Comparison of ENCODE assay signal across 31 cellular contexts in the genomic region with DNA sequence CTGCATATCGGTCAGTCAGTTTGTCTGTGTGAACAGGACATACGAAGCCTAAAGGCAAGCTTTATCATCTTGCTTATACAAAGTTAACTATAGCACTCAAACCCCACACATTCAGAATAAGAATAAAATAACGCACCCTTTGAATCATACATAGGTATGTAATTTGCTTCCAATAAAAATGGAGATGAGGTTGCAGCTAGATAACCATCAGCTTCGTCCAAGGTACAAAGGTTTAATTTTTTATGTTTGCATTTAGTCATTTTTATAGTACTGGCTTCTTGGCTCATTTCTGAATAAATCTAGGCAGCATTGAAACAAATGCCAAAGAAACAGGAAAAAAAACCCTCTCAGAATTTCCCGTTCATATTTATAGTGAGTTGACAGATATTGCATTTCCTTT.
"Had no signal": no experiment of that assay in that cellular context is flagged by ENCODE, and none has a peak within 500 bp of the region (broad histone marks: within the 10 kb centered on the region; RNA-seq: fewer than 3 reads in every experiment).

No MANE protein-coding gene starts in this region.

- H3K4me3 ChIP-seq: ascending aorta, gastroesophageal sphincter, neural progenitor cell, testis had no signal

- H3K36me3 Mint-ChIP-seq: immature natural killer cell, memory B cell, neural progenitor cell, WTC11 had no signal

- H3K9me3 ChIP-seq: ascending aorta, gastroesophageal sphincter, testis had no signal

- H3K36me3 ChIP-seq: ascending aorta, gastroesophageal sphincter, neural progenitor cell had no signal

- H3K27ac ChIP-seq: ascending aorta, gastroesophageal sphincter, neural progenitor cell, testis had no signal

- ATAC-seq: activated CD8-positive, alpha-beta T cell treated with anti-CD3 and anti-CD28 coated beads for 36 hours; effector memory CD8-positive, alpha-beta T cell; gastroesophageal sphincter; naive thymus-derived CD8-positive, alpha-beta T cell; right cardiac atrium; stimulated activated naive CD8-positive, alpha-beta T cell treated with anti-CD3 and anti-CD28 coated beads, Interleukin-15, Interleukin-2, amounts not matched to agents 100 U/mL and 50 U/mL, for 24 hours; T-helper 17 cell; WTC11 had no signal

- H3K4me2 ChIP-seq: neural progenitor cell had no signal

- FAIRE-seq: kidney, urothelium cell line had no signal

- H3K4me1 Mint-ChIP-seq: memory B cell had no signal

- H3K27me3 Mint-ChIP-seq: activated CD4-positive, alpha-beta T cell treated with anti-CD3 and anti-CD28 coated beads, Interleukin-2, amount 10 ng/mL, durations not matched to agents 7 days and 5 days; activated CD8-positive, alpha-beta T cell treated with anti-CD3 and anti-CD28 coated beads for 36 hours; activated naive CD8-positive, alpha-beta T cell; effector memory CD8-positive, alpha-beta T cell; memory B cell; naive thymus-derived CD8-positive, alpha-beta T cell; T-helper 17 cell had no signal

- H3K4me3 Mint-ChIP-seq: activated CD4-positive, alpha-beta T cell treated with anti-CD3 and anti-CD28 coated beads, Interleukin-2, amount 10 ng/mL, durations not matched to agents 7 days and 5 days; activated CD8-positive, alpha-beta T cell treated with anti-CD3 and anti-CD28 coated beads for 36 hours; activated naive CD8-positive, alpha-beta T cell; effector memory CD8-positive, alpha-beta T cell; immature natural killer cell; memory B cell; naive thymus-derived CD8-positive, alpha-beta T cell; neural progenitor cell; T-helper 17 cell; WTC11 had no signal

- DNase-seq: activated CD4-positive, alpha-beta T cell treated with anti-CD3 and anti-CD28 coated beads for 1 hour; activated CD4-positive, alpha-beta T cell treated with anti-CD3 and anti-CD28 coated beads, Interleukin-2, amount 10 ng/mL, durations not matched to agents 7 days and 5 days; activated CD8-positive, alpha-beta T cell treated with anti-CD3 and anti-CD28 coated beads for 36 hours; activated effector memory CD4-positive, alpha-beta T cell treated with Interleukin-2 at 50 U/mL for 16 hours; activated naive CD4-positive, alpha-beta T cell treated with Interleukin-2 at 50 U/mL for 16 hours; activated T-cell treated with anti-CD3 and anti-CD28 coated beads, Interleukin-2, amount 50 U/mL, for 48 hours; central memory CD4-positive, alpha-beta T cell; effector memory CD8-positive, alpha-beta T cell; hippocampal formation; immature natural killer cell; kidney; midbrain; naive thymus-derived CD8-positive, alpha-beta T cell; occipital lobe; posterior cingulate gyrus; right cardiac atrium; stimulated activated CD4-positive, alpha-beta T cell treated with anti-CD3 and anti-CD28 coated beads, Interleukin-12 subunit alpha, Interleukin-12 subunit beta, amount 100 ng/mL, for 4 hours; stimulated activated CD4-positive, alpha-beta T cell treated with anti-CD3 and anti-CD28 coated beads, Interleukin-4, amount 100 ng/mL, for 1 hour; stimulated activated naive CD8-positive, alpha-beta T cell treated with anti-CD3 and anti-CD28 coated beads, Interleukin-15, Interleukin-2, amounts not matched to agents 100 U/mL and 50 U/mL, for 24 hours; SW 1271; T-helper 17 cell; T1000; testis; trophoblast cell had no signal

- H3K27ac Mint-ChIP-seq: activated CD4-positive, alpha-beta T cell treated with anti-CD3 and anti-CD28 coated beads, Interleukin-2, amount 10 ng/mL, durations not matched to agents 7 days and 5 days; activated CD8-positive, alpha-beta T cell treated with anti-CD3 and anti-CD28 coated beads for 36 hours; activated naive CD8-positive, alpha-beta T cell; effector memory CD8-positive, alpha-beta T cell; immature natural killer cell; memory B cell; naive thymus-derived CD8-positive, alpha-beta T cell; neural progenitor cell; T-helper 17 cell; WTC11 had no signal

- H3K9ac ChIP-seq: neural progenitor cell had no signal

- H3K9me3 Mint-ChIP-seq: activated CD4-positive, alpha-beta T cell treated with anti-CD3 and anti-CD28 coated beads, Interleukin-2, amount 10 ng/mL, durations not matched to agents 7 days and 5 days; activated CD8-positive, alpha-beta T cell treated with anti-CD3 and anti-CD28 coated beads for 36 hours; effector memory CD8-positive, alpha-beta T cell; naive thymus-derived CD8-positive, alpha-beta T cell; neural progenitor cell; WTC11 had no signal

- H3K4me1 ChIP-seq: ascending aorta, neural progenitor cell, testis had no signal

- H2AFZ ChIP-seq: neural progenitor cell had no signal

- H3K27me3 ChIP-seq: ascending aorta, gastroesophageal sphincter, neural progenitor cell, testis had no signal
